Comparison of ENCODE assay signal across 8 cellular contexts in genomic region chr10:119750391-119751230, GRCh38. TPM values are rescaled to one million over a fixed set of nuclear protein-coding genes. Genes with fewer than 3 reads are reported as not detected.
DNase-seq lines count a peak whose midpoint lies in the region; ATAC-seq and TF ChIP-seq lines count a peak whose summit lies in the region.

No MANE protein-coding gene starts in this region.

- TF ChIP-seq CTCF in GM12872 (IDR thresholded peaks at IDR 0.05; ENCODE audit: insufficient read depth, low read depth, low read length) (peak; percentile 95), ascending aorta (IDR thresholded peaks at IDR 0.05) (peak; percentile 87 to 93 (median 92))

- intact Hi-C loops in ascending aorta (cut with DNase I): loop anchor here (5.0 kb wide), 2 partner anchors 77 to 107 kb away; no protein-coding TSS in a partner anchor
- intact Hi-C loops in sciatic nerve (cut with DNase I): loop anchor here (10.0 kb wide), 1 partner anchor 114 kb away; no protein-coding TSS in a partner anchor

- H3K4me3 ChIP-seq in ascending aorta: no peak overlapping the region

- H3K36me3 ChIP-seq in ascending aorta: no peaks in the 10 kb centered on the region

- peaks cover 0 to under 1% of the 10 kb centered on the region in 2 donors for H3K4me1 ChIP-seq in ascending aorta

- H3K27ac ChIP-seq in ascending aorta: no peak overlapping the region

- peak; percentile 4 for DNase-seq in NCI-H1436 treated with DMSO at 0.1 percent for 48 hours (lab: John Stamatoyannopoulos, UW)
- peak in 4 of 5 donors; percentile 22 to 54 (median 44) for DNase-seq in T-helper 1 cell
- peak in 1 of 2 donors; percentile 87 for DNase-seq in ascending aorta (ENCODE audit: low spot score in 2 of 2)
- peak; percentile 48 for DNase-seq in hepatic stellate cell (ENCODE audit: low spot score)
- peak; percentile 84 for DNase-seq in sciatic nerve (ENCODE audit: low spot score)

- ATAC-seq in HG02610 (IDR thresholded peaks at IDR 0.05; ENCODE audit: unreplicated experiment) (peak; percentile 85), sciatic nerve (peak; percentile 97), HG02623 (IDR thresholded peaks at IDR 0.05; ENCODE audit: unreplicated experiment) (no peak)

- H3K27me3 ChIP-seq in ascending aorta: no peaks in the 10 kb centered on the region

- H3K9me3 ChIP-seq in ascending aorta: no peaks in the 10 kb centered on the region

RNA-seq across cellular contexts. Expression of gene INPP5F, which starts 24.8 kb away (rescaled TPM):
- 5.1 TPM for total RNA-seq in ascending aorta
- total RNA-seq in sciatic nerve: 50.6 TPM
